23 cellular contexts compared by ENCODE assay signal in the genomic region with DNA sequence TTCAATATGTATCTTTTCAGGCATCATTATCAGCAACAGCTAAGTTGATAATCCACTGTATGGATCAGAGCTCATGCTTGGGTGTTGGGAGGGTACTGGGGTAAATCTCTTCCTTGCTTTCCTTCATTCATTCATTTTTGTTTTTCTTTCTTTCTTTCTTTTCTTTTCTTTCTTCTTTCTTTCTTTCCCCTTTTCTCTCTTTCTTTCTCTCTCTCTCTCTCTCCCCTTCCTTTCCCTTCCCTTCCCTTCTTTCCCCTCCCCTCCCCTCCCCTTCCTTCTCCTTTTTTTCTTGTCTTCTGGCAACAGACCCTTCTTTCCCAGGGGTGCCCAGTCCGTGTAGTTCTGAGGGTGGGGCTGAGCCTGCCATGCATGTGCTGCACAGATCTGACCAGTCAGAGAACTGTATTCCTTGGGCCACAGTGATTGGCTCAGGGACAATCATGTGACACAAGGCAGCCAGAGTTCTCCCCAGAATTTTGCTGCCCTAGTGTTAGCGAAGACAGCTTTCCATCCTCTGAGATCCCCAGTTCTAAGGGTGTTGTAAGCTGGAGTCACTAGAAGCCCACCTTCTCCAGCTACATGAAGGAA. TPM values are rescaled to one million over a fixed set of nuclear protein-coding genes. Genes with fewer than 3 reads are reported as not detected.
DNase-seq lines count a peak whose midpoint lies in the region; TF ChIP-seq lines count a peak whose summit lies in the region.
"Had no signal": no experiment of that assay in that cellular context is flagged by ENCODE, and none has a peak within 500 bp of the region (broad histone marks: within the 10 kb centered on the region; RNA-seq: fewer than 3 reads in every experiment).

No MANE protein-coding gene starts in this region.

- H3K4me1 ChIP-seq in OCI-LY3 (ENCODE audit: low read length) (peaks cover 10% of the 10 kb centered on the region), thyroid gland (no peaks in the 10 kb centered on the region), A673 (ENCODE audit: insufficient read depth, low read length, poor library complexity, severe bottlenecking) (no peaks in the 10 kb centered on the region)
- H3K4me1 ChIP-seq: heart left ventricle had no signal

- no peak overlapping the region for H3K9ac ChIP-seq in OCI-LY3 (ENCODE audit: low read length)

- 67 to 74% methylated on average over 2 of the region's 2 CpGs for WGBS in thyroid gland, 2 donors

- no peak overlapping the region for H3K4me3 ChIP-seq in OCI-LY3 (ENCODE audit: low read length)
- no peak overlapping the region for H3K4me3 ChIP-seq in thyroid gland (replicated peaks in 1 of 3)
- H3K4me3 ChIP-seq in A673 (ENCODE audit: low read depth, low read length, poor library complexity, severe bottlenecking): no peak overlapping the region
- H3K4me3 ChIP-seq: heart left ventricle, vagina had no signal

- H3K27me3 ChIP-seq in OCI-LY3 (ENCODE audit: low read depth, low read length): no peaks in the 10 kb centered on the region
- no peaks in the 10 kb centered on the region for H3K27me3 ChIP-seq in thyroid gland
- H3K27me3 ChIP-seq in A673 (replicated peaks; ENCODE audit: insufficient read depth, low read depth, low read length, poor library complexity): no peaks in the 10 kb centered on the region
- H3K27me3 ChIP-seq: vagina had no signal

- no peaks in the 10 kb centered on the region for H3K9me3 Mint-ChIP-seq in immature natural killer cell
- H3K9me3 Mint-ChIP-seq: activated B cell treated with CpG ODN at 0.5 μM for 24 hours; activated CD4-positive, alpha-beta memory T cell treated with anti-CD3 and anti-CD28 coated beads for 36 hours; naive B cell had no signal

- intact Hi-C loops in thyroid gland (cut with DNase I): no loop called here
- intact Hi-C loops in A673 (cut with micrococcal nuclease; ENCODE audit: unreplicated experiment): no loop called here

- no peak overlapping the region for H3K27ac Mint-ChIP-seq in immature natural killer cell
- H3K27ac Mint-ChIP-seq: activated B cell treated with CpG ODN at 0.5 μM for 24 hours; activated CD4-positive, alpha-beta memory T cell treated with anti-CD3 and anti-CD28 coated beads for 36 hours had no signal

- H3K27ac ChIP-seq in OCI-LY3 (ENCODE audit: low read length) (no peak overlapping the region), thyroid gland (no peak overlapping the region), A673 (ENCODE audit: low read depth, low read length, poor library complexity, severe bottlenecking) (no peak overlapping the region)
- H3K27ac ChIP-seq: heart left ventricle, RWPE1, vagina had no signal

- peak; percentile 6 for DNase-seq in activated effector memory CD4-positive, alpha-beta T cell treated with anti-CD3 and anti-CD28 coated beads, Interleukin-2, amount 50 U/mL, for 16 hours
- DNase-seq in activated effector memory CD4-positive, alpha-beta T cell treated with Interleukin-2 at 50 U/mL for 16 hours: no peak
- peak; percentile 15 to 33 for DNase-seq in erythroblast (lab: John Stamatoyannopoulos, UW)
- peak; percentile 22 for DNase-seq in ureter (ENCODE audit: low spot score)
- no peak for DNase-seq in immature natural killer cell
- no peak for DNase-seq in thyroid gland
- DNase-seq in A673 (ENCODE audit: low spot score): no peak
- DNase-seq: activated B cell treated with CpG ODN at 0.5 μM for 24 hours; activated CD4-positive, alpha-beta memory T cell treated with anti-CD3 and anti-CD28 coated beads for 36 hours; C1 segment of cervical spinal cord; cerebellar nuclear complex; foreskin fibroblast; HCEC 1CT; heart left ventricle; left colon; mesendoderm; naive B cell; stimulated activated CD4-positive, alpha-beta T cell treated with anti-CD3 and anti-CD28 coated beads, Interleukin-4, amount 100 ng/mL, for 24 hours; stimulated activated naive CD4-positive, alpha-beta T cell; T-helper 9 cell had no signal

- no peaks in the 10 kb centered on the region for H4K20me1 ChIP-seq in OCI-LY3 (ENCODE audit: insufficient read depth, low read length)

- H3K36me3 ChIP-seq in OCI-LY3 (replicated peaks; ENCODE audit: low read depth, low read length) (no peaks in the 10 kb centered on the region), thyroid gland (no peaks in the 10 kb centered on the region), A673 (ENCODE audit: insufficient read depth, low read length, poor library complexity, severe bottlenecking) (no peaks in the 10 kb centered on the region)
- H3K36me3 ChIP-seq: heart left ventricle, vagina had no signal

- no peak overlapping the region for H3K4me3 Mint-ChIP-seq in immature natural killer cell
- H3K4me3 Mint-ChIP-seq: activated B cell treated with CpG ODN at 0.5 μM for 24 hours; activated CD4-positive, alpha-beta memory T cell treated with anti-CD3 and anti-CD28 coated beads for 36 hours had no signal

- no peak for TF ChIP-seq POLR2A in erythroblast (IDR thresholded peaks at IDR 0.05; ENCODE audit: low read length)
- no peak for TF ChIP-seq POLR2A in thyroid gland (IDR thresholded peaks at IDR 0.05)

- H3K36me3 Mint-ChIP-seq in immature natural killer cell: no peaks in the 10 kb centered on the region
- H3K36me3 Mint-ChIP-seq: activated CD4-positive, alpha-beta memory T cell treated with anti-CD3 and anti-CD28 coated beads for 36 hours; naive B cell had no signal

- CTCF ChIA-PET in A673 (lab: Charles Lee): no interaction called here

- POLR2A ChIA-PET in A673 (lab: Charles Lee; ENCODE audit: low non-redundant PET): no interaction called here

- TF ChIP-seq CTCF in OCI-LY3 (IDR thresholded peaks at IDR 0.05; ENCODE audit: low read depth, low read length) (no peak), thyroid gland (IDR thresholded peaks at IDR 0.05) (no peak), A673 (conservative IDR thresholded peaks at IDR 0.05; ENCODE audit: low read depth, low read length) (no peak)

- H3K4me1 Mint-ChIP-seq in immature natural killer cell: peaks cover 5 to 13% of the 10 kb centered on the region in 2 donors

- 0 out of 2 replicates have a peak overlapping the region, but pooled peaks have one; percentile 23 for H2AFZ ChIP-seq in OCI-LY3 (ENCODE audit: low read depth, low read length)

- BruUV-seq in A673 (replicated peaks; lab: Mats Ljungman, UMichigan): no TSS peak

- H3K9me3 ChIP-seq in OCI-LY3 (ENCODE audit: insufficient read depth, low read length) (no peaks in the 10 kb centered on the region), thyroid gland (no peaks in the 10 kb centered on the region), A673 (ENCODE audit: low read depth, low read length, poor library complexity, severe bottlenecking) (no peaks in the 10 kb centered on the region)
- H3K9me3 ChIP-seq: heart left ventricle, vagina had no signal

- H3K27me3 Mint-ChIP-seq in immature natural killer cell (ENCODE audit: low read depth in 3 of 3): peaks cover 0 to 3% (median 2%) of the 10 kb centered on the region in 3 donors
- H3K27me3 Mint-ChIP-seq: activated B cell treated with CpG ODN at 0.5 μM for 24 hours; activated CD4-positive, alpha-beta memory T cell treated with anti-CD3 and anti-CD28 coated beads for 36 hours; naive B cell had no signal

- H3K4me2 ChIP-seq in OCI-LY3 (ENCODE audit: low read length): no peak overlapping the region

- no peaks in the 10 kb centered on the region for H3K79me2 ChIP-seq in OCI-LY3 (ENCODE audit: low read length)

RNA-seq across cellular contexts. Expression of a gene that starts 25.5 kb away (rescaled TPM):
- 63.7 TPM for total RNA-seq in ureter
- polyA plus RNA-seq in immature natural killer cell: 10 to 100 TPM; 15.7 to 42.7 (median 39.8) TPM
- 10 to 100 TPM; 41.4 to 56.0 (median 46.8) TPM for total RNA-seq in thyroid gland
- 93.0 and 95.3 TPM in 2 replicates for total RNA-seq in A673 (2021)

Comparison
In these comparisons a context has a peak if more than half of its experiments do, and no peak if none do; other contexts are left out.
1. DNase-seq: peak in activated effector memory CD4-positive, alpha-beta T cell treated with anti-CD3 and anti-CD28 coated beads, Interleukin-2, amount 50 U/mL, for 16 hours (single experiment), erythroblast (2 of 2) and ureter (single experiment); none in activated effector memory CD4-positive, alpha-beta T cell treated with Interleukin-2 at 50 U/mL for 16 hours (single experiment), immature natural killer cell (0 of 3), thyroid gland (0 of 2) and A673 (single experiment).